In genomic region chr19:49017666-49018351, GRCh38 we compare ENCODE assay signal across 2 cellular contexts.
TF ChIP-seq lines count a peak whose summit lies in the region.

No MANE protein-coding gene starts in this region.

TF ChIP-seq in GM12891, 5 proteins besides CTCF, POLR2A, EP300 and RAD21:
- TF ChIP-seq PAX5 (IDR thresholded peaks at IDR 0.05; ENCODE audit: insufficient read depth, low read length, severe bottlenecking) (no peak), POU2F2 (IDR thresholded peaks at IDR 0.05; ENCODE audit: low read depth, low read length) (no peak), POLR2AphosphoS5 (IDR thresholded peaks at IDR 0.05; ENCODE audit: low read depth, low read length) (no peak), SPI1 (IDR thresholded peaks at IDR 0.05; ENCODE audit: low read depth, low read length) (no peak), TAF1 (IDR thresholded peaks at IDR 0.05; ENCODE audit: low read depth, low read length) (no peak)

TF ChIP-seq in HepG2, 621 proteins besides CTCF, POLR2A, EP300 and RAD21 (continues in another document):
- TF ChIP-seq, protein P1, sequence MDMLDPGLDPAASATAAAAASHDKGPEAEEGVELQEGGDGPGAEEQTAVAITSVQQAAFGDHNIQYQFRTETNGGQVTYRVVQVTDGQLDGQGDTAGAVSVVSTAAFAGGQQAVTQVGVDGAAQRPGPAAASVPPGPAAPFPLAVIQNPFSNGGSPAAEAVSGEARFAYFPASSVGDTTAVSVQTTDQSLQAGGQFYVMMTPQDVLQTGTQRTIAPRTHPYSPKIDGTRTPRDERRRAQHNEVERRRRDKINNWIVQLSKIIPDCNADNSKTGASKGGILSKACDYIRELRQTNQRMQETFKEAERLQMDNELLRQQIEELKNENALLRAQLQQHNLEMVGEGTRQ (IDR thresholded peaks at IDR 0.05; ENCODE audit: low read depth, low read length): no peak
- TF ChIP-seq, protein P1 (CRISPR knock-in tag; IDR thresholded peaks at IDR 0.05; ENCODE audit: borderline replicate concordance): no peak
- TF ChIP-seq MXD4 (CRISPR knock-in tag; IDR thresholded peaks at IDR 0.05) (0 out of 2 replicates have a peak, but pooled peaks have one; percentile 24), ZNF766 (CRISPR knock-in tag; IDR thresholded peaks at IDR 0.05; ENCODE audit: borderline replicate concordance) (0 out of 2 replicates have a peak, but pooled peaks have one; percentile 23), ZSCAN9 (CRISPR knock-in tag; IDR thresholded peaks at IDR 0.05; ENCODE audit: borderline replicate concordance) (no peak), ZBTB8A (CRISPR knock-in tag; IDR thresholded peaks at IDR 0.05; ENCODE audit: borderline replicate concordance, low read depth) (no peak), ZNF737 (CRISPR knock-in tag; IDR thresholded peaks at IDR 0.05; ENCODE audit: borderline replicate concordance) (no peak), ZNF709 (CRISPR knock-in tag; IDR thresholded peaks at IDR 0.05) (peak; percentile 36; the same call in 1 of the 2 replicates), ZNF782 (CRISPR knock-in tag; IDR thresholded peaks at IDR 0.05; ENCODE audit: borderline replicate concordance) (no peak), ZNF749 (CRISPR knock-in tag; IDR thresholded peaks at IDR 0.05; ENCODE audit: borderline replicate concordance) (0 out of 2 replicates have a peak, but pooled peaks have one; percentile 40), ZFY (CRISPR knock-in tag; IDR thresholded peaks at IDR 0.05) (peak; percentile 47; the same call in 1 of the 2 replicates), SOX5 (CRISPR knock-in tag; IDR thresholded peaks at IDR 0.05; ENCODE audit: borderline replicate concordance) (no peak), XRCC5 (optimal IDR thresholded peaks at IDR 0.05; ENCODE audit: low read length) (peak; percentile 69), REXO4 (CRISPR knock-in tag; IDR thresholded peaks at IDR 0.05; ENCODE audit: borderline replicate concordance) (0 out of 2 replicates have a peak, but pooled peaks have one; percentile 27), ZNF777 (CRISPR knock-in tag; IDR thresholded peaks at IDR 0.05) (peak; percentile 56), ZNF563 (CRISPR knock-in tag; IDR thresholded peaks at IDR 0.05) (peak; percentile 23; the same call in 1 of the 2 replicates), ZMAT5 (CRISPR knock-in tag; IDR thresholded peaks at IDR 0.05; ENCODE audit: borderline replicate concordance, low read depth) (no peak), ASH2L (IDR thresholded peaks at IDR 0.05; ENCODE audit: insufficient read length, low read depth, low read length) (no peak), ZNF75D (CRISPR knock-in tag; IDR thresholded peaks at IDR 0.05; ENCODE audit: borderline replicate concordance) (no peak), ZC3H4 (CRISPR knock-in tag; IDR thresholded peaks at IDR 0.05; ENCODE audit: borderline replicate concordance) (no peak), ZFP90 (CRISPR knock-in tag; IDR thresholded peaks at IDR 0.05; ENCODE audit: borderline replicate concordance) (no peak), SALL1 (CRISPR knock-in tag; IDR thresholded peaks at IDR 0.05) (peak; percentile 56; the same call in 1 of the 2 replicates), POLR2AphosphoS5 (IDR thresholded peaks at IDR 0.05; ENCODE audit: low read depth, low read length) (0 out of 2 replicates have a peak, but pooled peaks have one; percentile 2), ZNF572 (CRISPR knock-in tag; IDR thresholded peaks at IDR 0.05) (no peak), BORCS8-MEF2B (CRISPR knock-in tag; IDR thresholded peaks at IDR 0.05) (peak; percentile 47), ZNF234 (CRISPR knock-in tag; conservative IDR thresholded peaks at IDR 0.05) (no peak), ZNF674 (CRISPR knock-in tag; IDR thresholded peaks at IDR 0.05; ENCODE audit: low read depth) (no peak), CENPT (CRISPR knock-in tag; IDR thresholded peaks at IDR 0.05; ENCODE audit: low read depth) (no peak), ARID4A (CRISPR knock-in tag; IDR thresholded peaks at IDR 0.05; ENCODE audit: borderline replicate concordance) (no peak; the same call in 1 of the 2 replicates), SP2 (CRISPR knock-in tag; IDR thresholded peaks at IDR 0.05) (no peak), HMGA1 (CRISPR knock-in tag; conservative IDR thresholded peaks at IDR 0.05) (no peak), ZNF747 (CRISPR knock-in tag; IDR thresholded peaks at IDR 0.05; ENCODE audit: borderline replicate concordance) (no peak), RARG (CRISPR knock-in tag; IDR thresholded peaks at IDR 0.05; ENCODE audit: low read depth) (no peak), POLR2G (IDR thresholded peaks at IDR 0.05; ENCODE audit: low read depth, low read length) (peak; percentile 53; the same call in 1 of the 2 replicates), AGO2 (optimal IDR thresholded peaks at IDR 0.05; ENCODE audit: low read depth, low read length) (peak; percentile 94), FOXJ3 (CRISPR knock-in tag; IDR thresholded peaks at IDR 0.05; ENCODE audit: borderline replicate concordance) (no peak), RFXAP (CRISPR knock-in tag; IDR thresholded peaks at IDR 0.05; ENCODE audit: borderline replicate concordance) (0 out of 2 replicates have a peak, but pooled peaks have one; percentile 23), FOXA3 (CRISPR knock-in tag; IDR thresholded peaks at IDR 0.05) (peak; percentile 7; the same call in 1 of the 2 replicates), RBFOX2 (IDR thresholded peaks at IDR 0.05; ENCODE audit: low read depth, low read length) (peak; percentile 56), ZNF10 (CRISPR knock-in tag; IDR thresholded peaks at IDR 0.05; ENCODE audit: borderline replicate concordance, low read depth) (no peak), ZNF672 (CRISPR knock-in tag; IDR thresholded peaks at IDR 0.05) (no peak), SCMH1 (CRISPR knock-in tag; IDR thresholded peaks at IDR 0.05; ENCODE audit: borderline replicate concordance) (no peak), ZSCAN21 (CRISPR knock-in tag; IDR thresholded peaks at IDR 0.05; ENCODE audit: borderline replicate concordance) (peak; percentile 66; the same call in 1 of the 2 replicates), GABPB1 (CRISPR knock-in tag; IDR thresholded peaks at IDR 0.05) (peak; percentile 49; the same call in 1 of the 2 replicates), IRF2 (CRISPR knock-in tag; IDR thresholded peaks at IDR 0.05) (no peak)
- TF ChIP-seq, protein P2, sequence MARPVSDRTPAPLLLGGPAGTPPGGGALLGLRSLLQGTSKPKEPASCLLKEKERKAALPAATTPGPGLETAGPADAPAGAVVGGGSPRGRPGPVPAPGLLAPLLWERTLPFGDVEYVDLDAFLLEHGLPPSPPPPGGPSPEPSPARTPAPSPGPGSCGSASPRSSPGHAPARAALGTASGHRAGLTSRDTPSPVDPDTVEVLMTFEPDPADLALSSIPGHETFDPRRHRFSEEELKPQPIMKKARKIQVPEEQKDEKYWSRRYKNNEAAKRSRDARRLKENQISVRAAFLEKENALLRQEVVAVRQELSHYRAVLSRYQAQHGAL (CRISPR knock-in tag; IDR thresholded peaks at IDR 0.05; ENCODE audit: not compliant biosample characterization): peak; percentile 29
- TF ChIP-seq, protein P3, sequence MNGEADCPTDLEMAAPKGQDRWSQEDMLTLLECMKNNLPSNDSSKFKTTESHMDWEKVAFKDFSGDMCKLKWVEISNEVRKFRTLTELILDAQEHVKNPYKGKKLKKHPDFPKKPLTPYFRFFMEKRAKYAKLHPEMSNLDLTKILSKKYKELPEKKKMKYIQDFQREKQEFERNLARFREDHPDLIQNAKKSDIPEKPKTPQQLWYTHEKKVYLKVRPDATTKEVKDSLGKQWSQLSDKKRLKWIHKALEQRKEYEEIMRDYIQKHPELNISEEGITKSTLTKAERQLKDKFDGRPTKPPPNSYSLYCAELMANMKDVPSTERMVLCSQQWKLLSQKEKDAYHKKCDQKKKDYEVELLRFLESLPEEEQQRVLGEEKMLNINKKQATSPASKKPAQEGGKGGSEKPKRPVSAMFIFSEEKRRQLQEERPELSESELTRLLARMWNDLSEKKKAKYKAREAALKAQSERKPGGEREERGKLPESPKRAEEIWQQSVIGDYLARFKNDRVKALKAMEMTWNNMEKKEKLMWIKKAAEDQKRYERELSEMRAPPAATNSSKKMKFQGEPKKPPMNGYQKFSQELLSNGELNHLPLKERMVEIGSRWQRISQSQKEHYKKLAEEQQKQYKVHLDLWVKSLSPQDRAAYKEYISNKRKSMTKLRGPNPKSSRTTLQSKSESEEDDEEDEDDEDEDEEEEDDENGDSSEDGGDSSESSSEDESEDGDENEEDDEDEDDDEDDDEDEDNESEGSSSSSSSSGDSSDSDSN (CRISPR knock-in tag; IDR thresholded peaks at IDR 0.05): peak; percentile 72; the same call in 1 of the 2 replicates
- TF ChIP-seq, protein P4, sequence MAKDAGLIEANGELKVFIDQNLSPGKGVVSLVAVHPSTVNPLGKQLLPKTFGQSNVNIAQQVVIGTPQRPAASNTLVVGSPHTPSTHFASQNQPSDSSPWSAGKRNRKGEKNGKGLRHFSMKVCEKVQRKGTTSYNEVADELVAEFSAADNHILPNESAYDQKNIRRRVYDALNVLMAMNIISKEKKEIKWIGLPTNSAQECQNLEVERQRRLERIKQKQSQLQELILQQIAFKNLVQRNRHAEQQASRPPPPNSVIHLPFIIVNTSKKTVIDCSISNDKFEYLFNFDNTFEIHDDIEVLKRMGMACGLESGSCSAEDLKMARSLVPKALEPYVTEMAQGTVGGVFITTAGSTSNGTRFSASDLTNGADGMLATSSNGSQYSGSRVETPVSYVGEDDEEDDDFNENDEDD (CRISPR knock-in tag; IDR thresholded peaks at IDR 0.05; ENCODE audit: borderline replicate concordance): no peak
- TF ChIP-seq, protein P5, sequence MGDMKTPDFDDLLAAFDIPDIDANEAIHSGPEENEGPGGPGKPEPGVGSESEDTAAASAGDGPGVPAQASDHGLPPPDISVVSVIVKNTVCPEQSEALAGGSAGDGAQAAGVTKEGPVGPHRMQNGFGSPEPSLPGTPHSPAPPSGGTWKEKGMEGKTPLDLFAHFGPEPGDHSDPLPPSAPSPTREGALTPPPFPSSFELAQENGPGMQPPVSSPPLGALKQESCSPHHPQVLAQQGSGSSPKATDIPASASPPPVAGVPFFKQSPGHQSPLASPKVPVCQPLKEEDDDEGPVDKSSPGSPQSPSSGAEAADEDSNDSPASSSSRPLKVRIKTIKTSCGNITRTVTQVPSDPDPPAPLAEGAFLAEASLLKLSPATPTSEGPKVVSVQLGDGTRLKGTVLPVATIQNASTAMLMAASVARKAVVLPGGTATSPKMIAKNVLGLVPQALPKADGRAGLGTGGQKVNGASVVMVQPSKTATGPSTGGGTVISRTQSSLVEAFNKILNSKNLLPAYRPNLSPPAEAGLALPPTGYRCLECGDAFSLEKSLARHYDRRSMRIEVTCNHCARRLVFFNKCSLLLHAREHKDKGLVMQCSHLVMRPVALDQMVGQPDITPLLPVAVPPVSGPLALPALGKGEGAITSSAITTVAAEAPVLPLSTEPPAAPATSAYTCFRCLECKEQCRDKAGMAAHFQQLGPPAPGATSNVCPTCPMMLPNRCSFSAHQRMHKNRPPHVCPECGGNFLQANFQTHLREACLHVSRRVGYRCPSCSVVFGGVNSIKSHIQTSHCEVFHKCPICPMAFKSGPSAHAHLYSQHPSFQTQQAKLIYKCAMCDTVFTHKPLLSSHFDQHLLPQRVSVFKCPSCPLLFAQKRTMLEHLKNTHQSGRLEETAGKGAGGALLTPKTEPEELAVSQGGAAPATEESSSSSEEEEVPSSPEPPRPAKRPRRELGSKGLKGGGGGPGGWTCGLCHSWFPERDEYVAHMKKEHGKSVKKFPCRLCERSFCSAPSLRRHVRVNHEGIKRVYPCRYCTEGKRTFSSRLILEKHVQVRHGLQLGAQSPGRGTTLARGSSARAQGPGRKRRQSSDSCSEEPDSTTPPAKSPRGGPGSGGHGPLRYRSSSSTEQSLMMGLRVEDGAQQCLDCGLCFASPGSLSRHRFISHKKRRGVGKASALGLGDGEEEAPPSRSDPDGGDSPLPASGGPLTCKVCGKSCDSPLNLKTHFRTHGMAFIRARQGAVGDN (CRISPR knock-in tag; IDR thresholded peaks at IDR 0.05): peak; percentile 75
